ENCODE assay signal across 22 cellular contexts in genomic region chr20:62483613-62484468, GRCh38. TPM values are rescaled to one million over a fixed set of nuclear protein-coding genes. Genes with fewer than 3 reads are reported as not detected.
A peak's percentile ranks its signal among the peaks of the same experiment; 100 is the strongest.
DNase-seq lines count a peak whose midpoint lies in the region; ATAC-seq, FAIRE-seq and TF ChIP-seq lines count a peak whose summit lies in the region.
"Had no signal": no experiment of that assay in that cellular context is flagged by ENCODE, and none has a peak within 500 bp of the region (broad histone marks: within the 10 kb centered on the region; RNA-seq: fewer than 3 reads in every experiment).

No MANE protein-coding gene starts in this region.

- H3K36me3 ChIP-seq in NT2/D1 (ENCODE audit: insufficient read depth, insufficient read length, low read length) (no peaks in the 10 kb centered on the region), K562 (ENCODE audit: control insufficient read depth, insufficient read depth, low read length) (no peaks in the 10 kb centered on the region), mucosa of descending colon (ENCODE audit: low read depth) (no peaks in the 10 kb centered on the region)

- H3K36me3 Mint-ChIP-seq in nephron (ENCODE audit: low read depth) = no peaks in the 10 kb centered on the region
- H3K36me3 Mint-ChIP-seq in T-helper 17 cell (ENCODE audit: low read depth) = peaks cover 7% of the 10 kb centered on the region
- H3K36me3 Mint-ChIP-seq: CD4-positive, CD25-positive, alpha-beta regulatory T cell had no signal

- no peak for TF ChIP-seq POLR2A in K562 (conservative IDR thresholded peaks at IDR 0.05)

- POLR2A ChIA-PET in K562 (lab: Yijun Ruan, JAX) = interaction anchor here (0.7 kb wide), 1 partner anchor 9 kb away, joined by 3 read pairs; no protein-coding TSS in a partner anchor

- H2AFZ ChIP-seq in K562 (ENCODE audit: low read depth, low read length) = no peak overlapping the region

- H3K9me3 ChIP-seq in NT2/D1 (ENCODE audit: insufficient read depth, low read length) = no peaks in the 10 kb centered on the region
- no peaks in the 10 kb centered on the region for H3K9me3 ChIP-seq in K562 (replicated peaks; ENCODE audit: control insufficient read depth, insufficient read depth, low read depth, low read length)
- no peaks in the 10 kb centered on the region for H3K9me3 ChIP-seq in mucosa of descending colon
- H3K9me3 ChIP-seq in T-helper 17 cell (ENCODE audit: control insufficient read depth, low read length, poor library complexity, severe bottlenecking) = no peaks in the 10 kb centered on the region
- H3K9me3 ChIP-seq: SK-N-SH had no signal

- H3K4me1 Mint-ChIP-seq in nephron (peaks cover 40% of the 10 kb centered on the region), T-helper 17 cell (peaks cover 10% of the 10 kb centered on the region)

- ATAC-seq in K562 (no peak), HG03460 (IDR thresholded peaks at IDR 0.05; ENCODE audit: unreplicated experiment) (no peak), mucosa of descending colon (no peak), GM19463 (IDR thresholded peaks at IDR 0.05; ENCODE audit: unreplicated experiment) (no peak), T-helper 17 cell (no peak)
- ATAC-seq: PC-3 had no signal

- no peak for TF ChIP-seq RAD21 in K562 (CRISPR knock-in tag; conservative IDR thresholded peaks at IDR 0.05 in 1 of 2, IDR thresholded peaks at IDR 0.05 in 1 of 2)

- H3K4me1 ChIP-seq in NT2/D1 (ENCODE audit: insufficient read depth, insufficient read length) (peaks cover 65% of the 10 kb centered on the region), K562 (replicated peaks in 1 of 2; ENCODE audit: control insufficient read depth in 2 of 2, insufficient read depth in 2 of 2, low read length in 2 of 2) (peaks cover 57 to 94% of the 10 kb centered on the region in 2 experiments), mucosa of descending colon (ENCODE audit: low read depth) (no peaks in the 10 kb centered on the region)

- H3K27me3 ChIP-seq in NT2/D1 (ENCODE audit: insufficient read depth, insufficient read length) (peaks cover 64% of the 10 kb centered on the region), K562 (ENCODE audit: control insufficient read depth in 2 of 2, insufficient read depth in 2 of 2, low read length in 2 of 2) (peaks cover 0 to 19% of the 10 kb centered on the region in 2 experiments; a peak in 2 of 5 replicates)

- H3K9me1 ChIP-seq in K562 (ENCODE audit: control insufficient read depth, insufficient read depth, low read length) = peaks cover 2% of the 10 kb centered on the region

- H3K9me3 Mint-ChIP-seq in nephron = no peaks in the 10 kb centered on the region
- H3K9me3 Mint-ChIP-seq: CD4-positive, CD25-positive, alpha-beta regulatory T cell; HFFc6 had no signal

- DNase-seq in NT2/D1 (ENCODE audit: low read depth, low spot score) (no peak), K562 (ENCODE audit: extremely low read depth in 1 of 4, low spot score in 3 of 4) (no peak), mucosa of descending colon (no peak), T-helper 17 cell (no peak)
- DNase-seq: CD4-positive, CD25-positive, alpha-beta regulatory T cell; DMS79; H7; HFFc6; IMR-90; NCI-H1105; NCI-H146; NCI-H2029; NCI-H345; NCI-H526; PC-3; RPMI8226; SIG-M5; SK-N-SH had no signal

- H3K27ac Mint-ChIP-seq in nephron = peak overlapping the region in 2 of 3 experiments; percentile 79 to 89
- H3K27ac Mint-ChIP-seq in T-helper 17 cell = no peak overlapping the region
- H3K27ac Mint-ChIP-seq: CD4-positive, CD25-positive, alpha-beta regulatory T cell; HFFc6 had no signal

- no peak overlapping the region for H3K4me2 ChIP-seq in K562 (ENCODE audit: insufficient read depth, low read length)
- H3K4me2 ChIP-seq: SK-N-SH had no signal

- TF ChIP-seq CTCF in K562 (IDR thresholded peaks at IDR 0.05 in 2 of 3, conservative IDR thresholded peaks at IDR 0.05 in 1 of 3; ENCODE audit: insufficient read depth in 2 of 3, low read depth in 1 of 3, low read length in 3 of 3) (no peak), nephron (IDR thresholded peaks at IDR 0.05; ENCODE audit: unreplicated experiment in 3 of 3) (no peak), mucosa of descending colon (IDR thresholded peaks at IDR 0.05) (no peak)

- 71% methylated on average over 18 of the region's 26 CpGs for WGBS in K562 (ENCODE audit: insufficient coverage, low coverage, missing lambda C conversion rate)

- H4K20me1 ChIP-seq in K562 (replicated peaks; ENCODE audit: control insufficient read depth, insufficient read depth, low read length) = no peaks in the 10 kb centered on the region

- no TSS peak for BruUV-seq in K562 (replicated peaks; lab: Mats Ljungman, UMichigan)

- peak overlapping the region; percentile 34 for H3K9ac ChIP-seq in NT2/D1 (ENCODE audit: insufficient read length, low read depth)
- 0 out of 4 replicates have a peak overlapping the region, but pooled peaks of 1 of the 2 experiments have one; percentile 36 for H3K9ac ChIP-seq in K562 (ENCODE audit: insufficient read depth in 1 of 2, low read depth in 2 of 2, low read length in 2 of 2)
- H3K9ac ChIP-seq: SK-N-SH had no signal

- no peaks in the 10 kb centered on the region for H3K79me2 ChIP-seq in K562 (ENCODE audit: control insufficient read depth, insufficient read depth, low read length)

- no peak overlapping the region for H3K27ac ChIP-seq in K562 (ENCODE audit: extremely low read depth, low read depth, low read length)

- H3K27me3 Mint-ChIP-seq in nephron (ENCODE audit: low read depth) (peaks cover 76% of the 10 kb centered on the region), T-helper 17 cell (peaks cover 52% of the 10 kb centered on the region)

- TF ChIP-seq EP300 in K562 (IDR thresholded peaks at IDR 0.05; ENCODE audit: low read length) = no peak

- intact Hi-C loops in K562 (cut with micrococcal nuclease) (no loop called here), mucosa of descending colon (cut with DNase I, micrococcal nuclease) (no loop called here)

- in situ Hi-C loops in K562 (cut with MboI) = no loop called here

- H3K4me3 ChIP-seq in NT2/D1 (ENCODE audit: insufficient read length, low read depth) (no peak overlapping the region), K562 (no peak overlapping the region), mucosa of descending colon (no peak overlapping the region)

- no peak for FAIRE-seq in K562 (lab: Jason Lieb, UNC)

- H3K4me3 Mint-ChIP-seq in nephron (no peak overlapping the region), T-helper 17 cell (no peak overlapping the region)
- H3K4me3 Mint-ChIP-seq: HFFc6 had no signal

- CTCF ChIA-PET in K562 (lab: Yijun Ruan, JAX; ENCODE audit: low intra/inter-chr PET ratio) = no interaction called here

TF ChIP-seq in K562, 482 proteins besides CTCF, POLR2A, EP300 and RAD21 (continues in another document):
- TF ChIP-seq, protein P1, sequence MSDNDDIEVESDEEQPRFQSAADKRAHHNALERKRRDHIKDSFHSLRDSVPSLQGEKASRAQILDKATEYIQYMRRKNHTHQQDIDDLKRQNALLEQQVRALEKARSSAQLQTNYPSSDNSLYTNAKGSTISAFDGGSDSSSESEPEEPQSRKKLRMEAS (CRISPR knock-in tag; IDR thresholded peaks at IDR 0.05) = peak; percentile 57; the same call in 1 of the 2 replicates
- TF ChIP-seq LEF1 (IDR thresholded peaks at IDR 0.05) = no peak
- no peak for TF ChIP-seq POLR2AphosphoS5 (IDR thresholded peaks at IDR 0.05; ENCODE audit: control insufficient read depth, insufficient read depth, low read depth, low read length)
- peak in 1 of 2 experiments; percentile 68; a peak in 1 of 4 replicates for TF ChIP-seq KDM1A (IDR thresholded peaks at IDR 0.05)

RNA-seq across cellular contexts. Expression of gene GATA5, which starts 8.0 kb away (rescaled TPM):
- 0.40 and 1.3 TPM in 2 replicates for total RNA-seq in K562 (2011; cell fraction: chromatin; rRNA removed; ENCODE audit: low replicate concordance)
- total RNA-seq in K562 (2011; cell fraction: nucleolus; rRNA removed) = 0.66 and 0.67 TPM in 2 replicates
- 0.29 and 0.46 TPM in 2 replicates for total RNA-seq in K562 (2011; cell fraction: nucleoplasm; rRNA removed)
- total RNA-seq in K562 (2014; rRNA removed) (0.18 and 0.45 TPM in 2 replicates), K562 (2014; rRNA removed; fragmentation: Illumina TruSeq; extraction: Trizol) (0.06 TPM in 1 of 2 replicates, not detected in the other), K562 (2015; rRNA removed; fragmentation: Illumina TruSeq; extraction: Trizol) (0.08 and 0.22 TPM in 2 replicates), K562 (2021) (0.49 TPM in 2 replicates), mucosa of descending colon (under 1 TPM in 2 of 3 donors, not detected in 1; 0.14 to 0.22 TPM), T-helper 17 cell (not detected)
- polyA plus RNA-seq in K562 (2011; rRNA removed) (0.57 and 0.68 TPM in 2 replicates), K562 (2014; fragmentation: Illumina TruSeq; extraction: Trizol) (0.09 and 0.11 TPM in 2 replicates), K562 (2014; fragmentation: Nextera tagmentation; extraction: Ambion mirVana) (not detected), K562 (2014; rRNA removed) (0.16 and 0.34 TPM in 2 replicates)
- 0.68 and 2.4 TPM in 2 replicates for polyA plus RNA-seq in K562 (2011; cell fraction: cytosol; rRNA removed)
- 1.4 and 2.7 TPM in 2 replicates for polyA plus RNA-seq in K562 (2011; cell fraction: nucleus; rRNA removed)
- 0.43 and 0.44 TPM in 2 replicates for polyA plus RNA-seq in K562 (2012)
- polyA minus RNA-seq in K562 (2011; rRNA and poly(A)+ RNA removed) = 0.12 and 0.39 TPM in 2 replicates
- polyA minus RNA-seq in K562 (2011; cell fraction: cytosol; rRNA and poly(A)+ RNA removed) = 0.86 and 1.5 TPM in 2 replicates
- polyA minus RNA-seq in K562 (2011; cell fraction: nucleus; rRNA and poly(A)+ RNA removed) = 0.67 TPM in 2 replicates
- total RNA-seq: CD4-positive, CD25-positive, alpha-beta regulatory T cell; HFFc6; IMR-90 had no signal
- polyA plus RNA-seq: BJ; CD4-positive, CD25-positive, alpha-beta regulatory T cell; IMR-90; SK-N-SH had no signal

RNA-seq across cellular contexts. Expression of gene RBBP8NL, which starts 56.5 kb away (rescaled TPM):
- total RNA-seq in K562 (2011; cell fraction: chromatin; rRNA removed; ENCODE audit: low replicate concordance) = not detected in 2 replicates
- total RNA-seq in K562 (2011; cell fraction: nucleolus; rRNA removed) = not detected in 2 replicates
- total RNA-seq in K562 (2011; cell fraction: nucleoplasm; rRNA removed) = not detected in 2 replicates
- total RNA-seq in K562 (2014; rRNA removed) (not detected in 2 replicates), K562 (2014; rRNA removed; fragmentation: Illumina TruSeq; extraction: Trizol) (not detected in 2 replicates), K562 (2015; rRNA removed; fragmentation: Illumina TruSeq; extraction: Trizol) (not detected in 2 replicates), K562 (2021) (not detected in 2 replicates), mucosa of descending colon (1 to 10 TPM; 2.3 to 7.0 (median 5.1) TPM), T-helper 17 cell (not detected)
- polyA plus RNA-seq in K562 (2011; rRNA removed) (not detected in 2 replicates), K562 (2014; fragmentation: Illumina TruSeq; extraction: Trizol) (not detected in 2 replicates), K562 (2014; fragmentation: Nextera tagmentation; extraction: Ambion mirVana) (not detected), K562 (2014; rRNA removed) (not detected in 2 replicates)
- polyA plus RNA-seq in K562 (2011; cell fraction: cytosol; rRNA removed) = 0.04 TPM in 1 of 2 replicates, not detected in the other
- 0.09 TPM in 1 of 2 replicates, not detected in the other for polyA plus RNA-seq in K562 (2011; cell fraction: nucleus; rRNA removed)
- not detected in 2 replicates for polyA plus RNA-seq in K562 (2012)
- not detected in 2 replicates for polyA minus RNA-seq in K562 (2011; rRNA and poly(A)+ RNA removed)
- not detected in 2 replicates for polyA minus RNA-seq in K562 (2011; cell fraction: cytosol; rRNA and poly(A)+ RNA removed)
- polyA minus RNA-seq in K562 (2011; cell fraction: nucleus; rRNA and poly(A)+ RNA removed) = not detected in 2 replicates
- total RNA-seq: CD4-positive, CD25-positive, alpha-beta regulatory T cell; H7; HFFc6; IMR-90 had no signal
- polyA plus RNA-seq: BJ; CD4-positive, CD25-positive, alpha-beta regulatory T cell; IMR-90; SK-N-SH had no signal
